In the genomic region with DNA sequence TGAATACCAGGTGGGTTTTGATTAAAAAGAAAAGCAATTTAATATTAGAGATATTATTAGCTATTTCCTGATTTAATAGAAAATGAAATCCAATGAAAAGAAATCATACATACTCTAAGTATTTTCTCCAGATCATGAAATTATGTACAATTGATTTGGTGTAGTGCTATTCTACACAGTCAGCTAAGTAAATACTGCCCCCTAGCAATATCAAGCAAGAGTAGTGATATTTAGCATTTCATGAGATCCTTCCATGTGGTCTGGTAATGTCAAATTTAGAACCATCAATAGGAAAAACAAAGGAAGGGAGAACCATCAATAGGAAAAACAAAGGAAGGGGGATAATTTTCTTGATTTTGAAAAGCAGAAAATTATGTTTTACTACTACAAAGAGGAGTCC, we compare ENCODE assay signal across 1 cellular context.
A peak's percentile ranks its signal among the peaks of the same experiment; 100 is the strongest.
TF ChIP-seq lines count a peak whose summit lies in the region.

No MANE protein-coding gene starts in this region.

TF ChIP-seq in K562, 482 proteins besides CTCF, POLR2A, EP300 and RAD21 (continued from another document):
- TF ChIP-seq, protein P1, sequence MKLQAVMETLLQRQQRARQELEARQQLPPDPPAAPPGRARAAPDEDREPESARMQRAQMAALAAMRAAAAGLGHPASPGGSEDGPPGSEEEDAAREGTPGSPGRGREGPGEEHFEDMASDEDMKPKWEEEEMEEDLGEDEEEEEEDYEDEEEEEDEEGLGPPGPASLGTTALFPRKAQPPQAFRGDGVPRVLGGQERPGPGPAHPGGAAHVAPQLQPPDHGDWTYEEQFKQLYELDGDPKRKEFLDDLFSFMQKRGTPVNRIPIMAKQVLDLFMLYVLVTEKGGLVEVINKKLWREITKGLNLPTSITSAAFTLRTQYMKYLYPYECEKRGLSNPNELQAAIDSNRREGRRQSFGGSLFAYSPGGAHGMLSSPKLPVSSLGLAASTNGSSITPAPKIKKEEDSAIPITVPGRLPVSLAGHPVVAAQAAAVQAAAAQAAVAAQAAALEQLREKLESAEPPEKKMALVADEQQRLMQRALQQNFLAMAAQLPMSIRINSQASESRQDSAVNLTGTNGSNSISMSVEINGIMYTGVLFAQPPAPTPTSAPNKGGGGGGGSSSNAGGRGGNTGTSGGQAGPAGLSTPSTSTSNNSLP (IDR thresholded peaks at IDR 0.05; ENCODE audit: borderline replicate concordance, low read depth, low read length): 0 out of 2 replicates have a peak, but pooled peaks have one; percentile 40
